Comparison of ENCODE assay signal across 1 cellular context in the genomic region with DNA sequence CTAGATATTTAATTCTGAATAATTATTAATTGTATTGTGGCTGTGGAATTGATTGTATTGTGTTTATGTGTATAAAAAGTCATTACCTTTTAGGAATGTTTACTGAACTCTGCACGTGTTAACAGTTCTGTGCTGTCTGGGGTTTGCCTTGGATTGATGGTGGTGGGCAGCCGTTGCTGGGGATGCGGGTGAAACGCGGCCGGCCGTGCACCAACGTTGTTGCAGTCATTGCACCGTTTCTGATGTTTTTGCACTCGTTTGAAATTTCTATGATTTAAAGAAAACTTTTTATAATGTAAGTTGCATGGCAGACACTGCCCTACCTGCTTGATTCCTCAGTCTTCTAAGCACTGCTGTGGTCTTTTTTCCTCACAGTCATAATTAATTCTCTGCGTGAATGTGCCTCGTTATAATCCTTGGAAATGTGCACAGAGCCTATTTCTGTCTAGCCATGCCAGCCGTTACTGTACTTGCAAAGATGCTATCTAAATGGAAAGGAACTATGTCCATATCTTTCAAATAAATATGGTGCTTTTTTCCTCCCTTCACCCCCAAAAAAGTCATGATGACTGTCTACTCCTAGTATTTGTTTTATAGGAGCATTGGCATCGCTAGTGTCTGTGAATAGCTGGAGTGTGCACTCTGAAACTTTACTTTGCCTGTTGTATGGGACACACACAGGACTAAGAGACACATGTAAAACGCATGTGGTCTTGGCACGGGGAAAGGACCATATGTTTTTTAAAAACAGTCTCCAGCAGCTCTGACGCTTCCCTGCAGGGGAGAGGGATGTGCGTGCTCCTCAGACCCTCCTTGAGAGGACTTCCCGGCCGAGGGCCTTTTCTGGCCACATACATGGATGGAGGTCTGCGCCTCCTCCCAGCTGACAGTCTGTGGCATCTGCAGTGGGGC.
TF ChIP-seq lines count a peak whose summit lies in the region.

No MANE protein-coding gene starts in this region.

TF ChIP-seq in SK-N-SH treated with all-trans-retinoic acid at 6 μM for 48 hours, 23 proteins besides CTCF, POLR2A, EP300 and RAD21 (continued from another document):
- TF ChIP-seq, protein P1, sequence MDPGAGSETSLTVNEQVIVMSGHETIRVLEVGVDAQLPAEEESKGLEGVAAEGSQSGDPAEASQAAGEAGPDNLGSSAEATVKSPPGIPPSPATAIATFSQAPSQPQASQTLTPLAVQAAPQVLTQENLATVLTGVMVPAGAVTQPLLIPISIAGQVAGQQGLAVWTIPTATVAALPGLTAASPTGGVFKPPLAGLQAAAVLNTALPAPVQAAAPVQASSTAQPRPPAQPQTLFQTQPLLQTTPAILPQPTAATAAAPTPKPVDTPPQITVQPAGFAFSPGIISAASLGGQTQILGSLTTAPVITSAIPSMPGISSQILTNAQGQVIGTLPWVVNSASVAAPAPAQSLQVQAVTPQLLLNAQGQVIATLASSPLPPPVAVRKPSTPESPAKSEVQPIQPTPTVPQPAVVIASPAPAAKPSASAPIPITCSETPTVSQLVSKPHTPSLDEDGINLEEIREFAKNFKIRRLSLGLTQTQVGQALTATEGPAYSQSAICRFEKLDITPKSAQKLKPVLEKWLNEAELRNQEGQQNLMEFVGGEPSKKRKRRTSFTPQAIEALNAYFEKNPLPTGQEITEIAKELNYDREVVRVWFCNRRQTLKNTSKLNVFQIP (CRISPR knock-in tag; IDR thresholded peaks at IDR 0.05; ENCODE audit: borderline replicate concordance, low read depth) = no peak
